2 cellular contexts compared by ENCODE assay signal in the genomic region with DNA sequence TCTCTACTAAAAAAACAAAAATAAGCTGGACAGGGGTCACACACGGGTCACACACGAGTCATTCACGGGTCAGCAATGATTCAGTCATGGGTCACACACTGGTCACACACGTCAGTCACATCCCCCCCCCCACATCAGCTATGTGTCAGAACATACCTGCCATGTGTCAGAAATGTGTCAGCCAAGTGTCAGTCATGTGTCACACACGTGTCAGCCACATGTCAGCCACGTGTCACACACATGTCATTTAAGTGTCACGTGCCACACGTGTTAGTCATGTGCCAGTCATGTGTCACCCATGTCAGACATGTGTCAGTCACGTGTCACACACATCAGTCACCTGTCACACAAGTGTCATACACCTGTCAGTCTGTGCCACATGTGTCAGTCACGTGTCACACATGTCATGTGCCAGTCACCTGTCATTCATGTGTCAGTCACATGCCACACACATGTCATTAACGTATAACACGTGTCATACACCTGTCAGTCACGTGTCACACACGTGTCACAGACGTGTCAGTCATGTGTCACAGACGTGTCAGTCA.
A peak's percentile ranks its signal among the peaks of the same experiment; 100 is the strongest.
TF ChIP-seq lines count a peak whose summit lies in the region.

No MANE protein-coding gene starts in this region.

TF ChIP-seq in IMR-90, 13 proteins besides CTCF, POLR2A, EP300 and RAD21:
- TF ChIP-seq NFE2L2 (IDR thresholded peaks at IDR 0.05; ENCODE audit: low read depth, low read length) (no peak), RFX5 (IDR thresholded peaks at IDR 0.05; ENCODE audit: low read depth, low read length) (no peak), RCOR1 (IDR thresholded peaks at IDR 0.05; ENCODE audit: insufficient replicate concordance, low read length) (no peak), CEBPB (IDR thresholded peaks at IDR 0.05; ENCODE audit: low read depth, low read length) (no peak), MAZ (IDR thresholded peaks at IDR 0.05; ENCODE audit: borderline replicate concordance, low read depth, low read length) (no peak), SMC3 (IDR thresholded peaks at IDR 0.05; ENCODE audit: low read depth, low read length) (no peak), MAFK (IDR thresholded peaks at IDR 0.05; ENCODE audit: low read depth, low read length) (no peak), CHD1 (IDR thresholded peaks at IDR 0.05; ENCODE audit: low read depth, low read length) (no peak), MXI1 (IDR thresholded peaks at IDR 0.05; ENCODE audit: borderline replicate concordance, low read depth, low read length) (no peak)
- TF ChIP-seq, protein P1, sequence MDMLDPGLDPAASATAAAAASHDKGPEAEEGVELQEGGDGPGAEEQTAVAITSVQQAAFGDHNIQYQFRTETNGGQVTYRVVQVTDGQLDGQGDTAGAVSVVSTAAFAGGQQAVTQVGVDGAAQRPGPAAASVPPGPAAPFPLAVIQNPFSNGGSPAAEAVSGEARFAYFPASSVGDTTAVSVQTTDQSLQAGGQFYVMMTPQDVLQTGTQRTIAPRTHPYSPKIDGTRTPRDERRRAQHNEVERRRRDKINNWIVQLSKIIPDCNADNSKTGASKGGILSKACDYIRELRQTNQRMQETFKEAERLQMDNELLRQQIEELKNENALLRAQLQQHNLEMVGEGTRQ (IDR thresholded peaks at IDR 0.05; ENCODE audit: low read depth, low read length) = no peak

TF ChIP-seq in K562, 482 proteins besides CTCF, POLR2A, EP300 and RAD21 (continues in another document):
- TF ChIP-seq, protein P2, sequence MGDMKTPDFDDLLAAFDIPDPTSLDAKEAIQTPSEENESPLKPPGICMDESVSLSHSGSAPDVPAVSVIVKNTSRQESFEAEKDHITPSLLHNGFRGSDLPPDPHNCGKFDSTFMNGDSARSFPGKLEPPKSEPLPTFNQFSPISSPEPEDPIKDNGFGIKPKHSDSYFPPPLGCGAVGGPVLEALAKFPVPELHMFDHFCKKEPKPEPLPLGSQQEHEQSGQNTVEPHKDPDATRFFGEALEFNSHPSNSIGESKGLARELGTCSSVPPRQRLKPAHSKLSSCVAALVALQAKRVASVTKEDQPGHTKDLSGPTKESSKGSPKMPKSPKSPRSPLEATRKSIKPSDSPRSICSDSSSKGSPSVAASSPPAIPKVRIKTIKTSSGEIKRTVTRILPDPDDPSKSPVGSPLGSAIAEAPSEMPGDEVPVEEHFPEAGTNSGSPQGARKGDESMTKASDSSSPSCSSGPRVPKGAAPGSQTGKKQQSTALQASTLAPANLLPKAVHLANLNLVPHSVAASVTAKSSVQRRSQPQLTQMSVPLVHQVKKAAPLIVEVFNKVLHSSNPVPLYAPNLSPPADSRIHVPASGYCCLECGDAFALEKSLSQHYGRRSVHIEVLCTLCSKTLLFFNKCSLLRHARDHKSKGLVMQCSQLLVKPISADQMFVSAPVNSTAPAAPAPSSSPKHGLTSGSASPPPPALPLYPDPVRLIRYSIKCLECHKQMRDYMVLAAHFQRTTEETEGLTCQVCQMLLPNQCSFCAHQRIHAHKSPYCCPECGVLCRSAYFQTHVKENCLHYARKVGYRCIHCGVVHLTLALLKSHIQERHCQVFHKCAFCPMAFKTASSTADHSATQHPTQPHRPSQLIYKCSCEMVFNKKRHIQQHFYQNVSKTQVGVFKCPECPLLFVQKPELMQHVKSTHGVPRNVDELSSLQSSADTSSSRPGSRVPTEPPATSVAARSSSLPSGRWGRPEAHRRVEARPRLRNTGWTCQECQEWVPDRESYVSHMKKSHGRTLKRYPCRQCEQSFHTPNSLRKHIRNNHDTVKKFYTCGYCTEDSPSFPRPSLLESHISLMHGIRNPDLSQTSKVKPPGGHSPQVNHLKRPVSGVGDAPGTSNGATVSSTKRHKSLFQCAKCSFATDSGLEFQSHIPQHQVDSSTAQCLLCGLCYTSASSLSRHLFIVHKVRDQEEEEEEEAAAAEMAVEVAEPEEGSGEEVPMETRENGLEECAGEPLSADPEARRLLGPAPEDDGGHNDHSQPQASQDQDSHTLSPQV (IDR thresholded peaks at IDR 0.05) = no peak
- TF ChIP-seq, protein P3, sequence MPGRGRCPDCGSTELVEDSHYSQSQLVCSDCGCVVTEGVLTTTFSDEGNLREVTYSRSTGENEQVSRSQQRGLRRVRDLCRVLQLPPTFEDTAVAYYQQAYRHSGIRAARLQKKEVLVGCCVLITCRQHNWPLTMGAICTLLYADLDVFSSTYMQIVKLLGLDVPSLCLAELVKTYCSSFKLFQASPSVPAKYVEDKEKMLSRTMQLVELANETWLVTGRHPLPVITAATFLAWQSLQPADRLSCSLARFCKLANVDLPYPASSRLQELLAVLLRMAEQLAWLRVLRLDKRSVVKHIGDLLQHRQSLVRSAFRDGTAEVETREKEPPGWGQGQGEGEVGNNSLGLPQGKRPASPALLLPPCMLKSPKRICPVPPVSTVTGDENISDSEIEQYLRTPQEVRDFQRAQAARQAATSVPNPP (IDR thresholded peaks at IDR 0.05; ENCODE audit: borderline replicate concordance, insufficient read depth, insufficient read length) = no peak
- TF ChIP-seq, protein P4, sequence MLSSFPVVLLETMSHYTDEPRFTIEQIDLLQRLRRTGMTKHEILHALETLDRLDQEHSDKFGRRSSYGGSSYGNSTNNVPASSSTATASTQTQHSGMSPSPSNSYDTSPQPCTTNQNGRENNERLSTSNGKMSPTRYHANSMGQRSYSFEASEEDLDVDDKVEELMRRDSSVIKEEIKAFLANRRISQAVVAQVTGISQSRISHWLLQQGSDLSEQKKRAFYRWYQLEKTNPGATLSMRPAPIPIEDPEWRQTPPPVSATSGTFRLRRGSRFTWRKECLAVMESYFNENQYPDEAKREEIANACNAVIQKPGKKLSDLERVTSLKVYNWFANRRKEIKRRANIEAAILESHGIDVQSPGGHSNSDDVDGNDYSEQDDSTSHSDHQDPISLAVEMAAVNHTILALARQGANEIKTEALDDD (IDR thresholded peaks at IDR 0.05) = no peak
- TF ChIP-seq MTA3 (IDR thresholded peaks at IDR 0.05; ENCODE audit: borderline replicate concordance) = no peak
- TF ChIP-seq NR3C1 (CRISPR knock-in tag; IDR thresholded peaks at IDR 0.05) = peak; percentile 93
- TF ChIP-seq LEF1 (IDR thresholded peaks at IDR 0.05) = peak; percentile 69; the same call in 1 of the 2 replicates
- TF ChIP-seq, protein P5, sequence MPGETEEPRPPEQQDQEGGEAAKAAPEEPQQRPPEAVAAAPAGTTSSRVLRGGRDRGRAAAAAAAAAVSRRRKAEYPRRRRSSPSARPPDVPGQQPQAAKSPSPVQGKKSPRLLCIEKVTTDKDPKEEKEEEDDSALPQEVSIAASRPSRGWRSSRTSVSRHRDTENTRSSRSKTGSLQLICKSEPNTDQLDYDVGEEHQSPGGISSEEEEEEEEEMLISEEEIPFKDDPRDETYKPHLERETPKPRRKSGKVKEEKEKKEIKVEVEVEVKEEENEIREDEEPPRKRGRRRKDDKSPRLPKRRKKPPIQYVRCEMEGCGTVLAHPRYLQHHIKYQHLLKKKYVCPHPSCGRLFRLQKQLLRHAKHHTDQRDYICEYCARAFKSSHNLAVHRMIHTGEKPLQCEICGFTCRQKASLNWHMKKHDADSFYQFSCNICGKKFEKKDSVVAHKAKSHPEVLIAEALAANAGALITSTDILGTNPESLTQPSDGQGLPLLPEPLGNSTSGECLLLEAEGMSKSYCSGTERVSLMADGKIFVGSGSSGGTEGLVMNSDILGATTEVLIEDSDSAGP (CRISPR knock-in tag; IDR thresholded peaks at IDR 0.05) = 0 out of 2 replicates have a peak, but pooled peaks have one; percentile 58
- TF ChIP-seq, protein P6, sequence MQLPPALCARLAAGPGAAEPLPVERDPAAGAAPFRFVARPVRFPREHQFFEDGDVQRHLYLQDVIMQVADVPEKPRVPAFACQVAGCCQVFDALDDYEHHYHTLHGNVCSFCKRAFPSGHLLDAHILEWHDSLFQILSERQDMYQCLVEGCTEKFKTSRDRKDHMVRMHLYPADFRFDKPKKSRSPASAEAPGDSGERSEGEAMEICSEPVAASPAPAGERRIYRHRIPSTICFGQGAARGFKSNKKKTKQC (CRISPR knock-in tag; IDR thresholded peaks at IDR 0.05) = peak; percentile 98
- TF ChIP-seq RAD51 (IDR thresholded peaks at IDR 0.05; ENCODE audit: borderline replicate concordance, low read depth) = peak; percentile 67
- TF ChIP-seq, protein P7, sequence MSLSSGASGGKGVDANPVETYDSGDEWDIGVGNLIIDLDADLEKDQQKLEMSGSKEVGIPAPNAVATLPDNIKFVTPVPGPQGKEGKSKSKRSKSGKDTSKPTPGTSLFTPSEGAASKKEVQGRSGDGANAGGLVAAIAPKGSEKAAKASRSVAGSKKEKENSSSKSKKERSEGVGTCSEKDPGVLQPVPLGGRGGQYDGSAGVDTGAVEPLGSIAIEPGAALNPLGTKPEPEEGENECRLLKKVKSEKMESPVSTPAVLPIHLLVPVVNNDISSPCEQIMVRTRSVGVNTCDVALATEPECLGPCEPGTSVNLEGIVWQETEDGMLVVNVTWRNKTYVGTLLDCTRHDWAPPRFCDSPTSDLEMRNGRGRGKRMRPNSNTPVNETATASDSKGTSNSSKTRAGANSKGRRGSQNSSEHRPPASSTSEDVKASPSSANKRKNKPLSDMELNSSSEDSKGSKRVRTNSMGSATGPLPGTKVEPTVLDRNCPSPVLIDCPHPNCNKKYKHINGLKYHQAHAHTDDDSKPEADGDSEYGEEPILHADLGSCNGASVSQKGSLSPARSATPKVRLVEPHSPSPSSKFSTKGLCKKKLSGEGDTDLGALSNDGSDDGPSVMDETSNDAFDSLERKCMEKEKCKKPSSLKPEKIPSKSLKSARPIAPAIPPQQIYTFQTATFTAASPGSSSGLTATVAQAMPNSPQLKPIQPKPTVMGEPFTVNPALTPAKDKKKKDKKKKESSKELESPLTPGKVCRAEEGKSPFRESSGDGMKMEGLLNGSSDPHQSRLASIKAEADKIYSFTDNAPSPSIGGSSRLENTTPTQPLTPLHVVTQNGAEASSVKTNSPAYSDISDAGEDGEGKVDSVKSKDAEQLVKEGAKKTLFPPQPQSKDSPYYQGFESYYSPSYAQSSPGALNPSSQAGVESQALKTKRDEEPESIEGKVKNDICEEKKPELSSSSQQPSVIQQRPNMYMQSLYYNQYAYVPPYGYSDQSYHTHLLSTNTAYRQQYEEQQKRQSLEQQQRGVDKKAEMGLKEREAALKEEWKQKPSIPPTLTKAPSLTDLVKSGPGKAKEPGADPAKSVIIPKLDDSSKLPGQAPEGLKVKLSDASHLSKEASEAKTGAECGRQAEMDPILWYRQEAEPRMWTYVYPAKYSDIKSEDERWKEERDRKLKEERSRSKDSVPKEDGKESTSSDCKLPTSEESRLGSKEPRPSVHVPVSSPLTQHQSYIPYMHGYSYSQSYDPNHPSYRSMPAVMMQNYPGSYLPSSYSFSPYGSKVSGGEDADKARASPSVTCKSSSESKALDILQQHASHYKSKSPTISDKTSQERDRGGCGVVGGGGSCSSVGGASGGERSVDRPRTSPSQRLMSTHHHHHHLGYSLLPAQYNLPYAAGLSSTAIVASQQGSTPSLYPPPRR (CRISPR knock-in tag; IDR thresholded peaks at IDR 0.05; ENCODE audit: borderline replicate concordance) = no peak
- TF ChIP-seq MCM5 (IDR thresholded peaks at IDR 0.05; ENCODE audit: low read depth) = no peak
- TF ChIP-seq, protein P8, sequence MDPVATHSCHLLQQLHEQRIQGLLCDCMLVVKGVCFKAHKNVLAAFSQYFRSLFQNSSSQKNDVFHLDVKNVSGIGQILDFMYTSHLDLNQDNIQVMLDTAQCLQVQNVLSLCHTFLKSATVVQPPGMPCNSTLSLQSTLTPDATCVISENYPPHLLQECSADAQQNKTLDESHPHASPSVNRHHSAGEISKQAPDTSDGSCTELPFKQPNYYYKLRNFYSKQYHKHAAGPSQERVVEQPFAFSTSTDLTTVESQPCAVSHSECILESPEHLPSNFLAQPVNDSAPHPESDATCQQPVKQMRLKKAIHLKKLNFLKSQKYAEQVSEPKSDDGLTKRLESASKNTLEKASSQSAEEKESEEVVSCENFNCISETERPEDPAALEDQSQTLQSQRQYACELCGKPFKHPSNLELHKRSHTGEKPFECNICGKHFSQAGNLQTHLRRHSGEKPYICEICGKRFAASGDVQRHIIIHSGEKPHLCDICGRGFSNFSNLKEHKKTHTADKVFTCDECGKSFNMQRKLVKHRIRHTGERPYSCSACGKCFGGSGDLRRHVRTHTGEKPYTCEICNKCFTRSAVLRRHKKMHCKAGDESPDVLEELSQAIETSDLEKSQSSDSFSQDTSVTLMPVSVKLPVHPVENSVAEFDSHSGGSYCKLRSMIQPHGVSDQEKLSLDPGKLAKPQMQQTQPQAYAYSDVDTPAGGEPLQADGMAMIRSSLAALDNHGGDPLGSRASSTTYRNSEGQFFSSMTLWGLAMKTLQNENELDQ (CRISPR knock-in tag; IDR thresholded peaks at IDR 0.05; ENCODE audit: borderline replicate concordance) = peak; percentile 96
- TF ChIP-seq, protein P9, sequence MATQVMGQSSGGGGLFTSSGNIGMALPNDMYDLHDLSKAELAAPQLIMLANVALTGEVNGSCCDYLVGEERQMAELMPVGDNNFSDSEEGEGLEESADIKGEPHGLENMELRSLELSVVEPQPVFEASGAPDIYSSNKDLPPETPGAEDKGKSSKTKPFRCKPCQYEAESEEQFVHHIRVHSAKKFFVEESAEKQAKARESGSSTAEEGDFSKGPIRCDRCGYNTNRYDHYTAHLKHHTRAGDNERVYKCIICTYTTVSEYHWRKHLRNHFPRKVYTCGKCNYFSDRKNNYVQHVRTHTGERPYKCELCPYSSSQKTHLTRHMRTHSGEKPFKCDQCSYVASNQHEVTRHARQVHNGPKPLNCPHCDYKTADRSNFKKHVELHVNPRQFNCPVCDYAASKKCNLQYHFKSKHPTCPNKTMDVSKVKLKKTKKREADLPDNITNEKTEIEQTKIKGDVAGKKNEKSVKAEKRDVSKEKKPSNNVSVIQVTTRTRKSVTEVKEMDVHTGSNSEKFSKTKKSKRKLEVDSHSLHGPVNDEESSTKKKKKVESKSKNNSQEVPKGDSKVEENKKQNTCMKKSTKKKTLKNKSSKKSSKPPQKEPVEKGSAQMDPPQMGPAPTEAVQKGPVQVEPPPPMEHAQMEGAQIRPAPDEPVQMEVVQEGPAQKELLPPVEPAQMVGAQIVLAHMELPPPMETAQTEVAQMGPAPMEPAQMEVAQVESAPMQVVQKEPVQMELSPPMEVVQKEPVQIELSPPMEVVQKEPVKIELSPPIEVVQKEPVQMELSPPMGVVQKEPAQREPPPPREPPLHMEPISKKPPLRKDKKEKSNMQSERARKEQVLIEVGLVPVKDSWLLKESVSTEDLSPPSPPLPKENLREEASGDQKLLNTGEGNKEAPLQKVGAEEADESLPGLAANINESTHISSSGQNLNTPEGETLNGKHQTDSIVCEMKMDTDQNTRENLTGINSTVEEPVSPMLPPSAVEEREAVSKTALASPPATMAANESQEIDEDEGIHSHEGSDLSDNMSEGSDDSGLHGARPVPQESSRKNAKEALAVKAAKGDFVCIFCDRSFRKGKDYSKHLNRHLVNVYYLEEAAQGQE (CRISPR knock-in tag; IDR thresholded peaks at IDR 0.05; ENCODE audit: low read depth) = no peak
- TF ChIP-seq WHSC1 (IDR thresholded peaks at IDR 0.05; ENCODE audit: low read length) = no peak
- TF ChIP-seq YBX1 (IDR thresholded peaks at IDR 0.05) = no peak
